ENCODE assay signal across 14 cellular contexts in the genomic region with DNA sequence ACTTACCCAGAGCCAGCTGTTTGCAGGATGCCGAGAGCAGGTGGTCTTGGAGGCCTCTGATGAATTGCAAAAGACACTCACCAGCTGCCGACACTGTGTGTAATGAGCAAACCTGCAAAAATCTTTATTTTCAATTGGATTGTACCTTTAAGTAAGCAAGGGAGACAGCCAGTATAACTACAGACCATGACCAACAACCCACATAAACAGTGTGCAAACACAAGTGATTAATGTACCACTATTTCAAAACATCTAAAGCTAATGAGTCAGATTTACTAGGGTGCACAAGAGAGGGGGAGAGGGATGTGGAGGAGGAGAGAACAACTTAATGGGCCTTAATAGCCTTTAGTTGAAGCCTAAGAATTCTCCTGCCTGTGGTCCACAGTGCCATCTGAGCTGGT.
DNase-seq lines count a peak whose midpoint lies in the region; ATAC-seq, FAIRE-seq and TF ChIP-seq lines count a peak whose summit lies in the region.
"Had no signal": no experiment of that assay in that cellular context is flagged by ENCODE, and none has a peak within 500 bp of the region (broad histone marks: within the 10 kb centered on the region; RNA-seq: fewer than 3 reads in every experiment).

No MANE protein-coding gene starts in this region.

- DNase-seq in DMS79 (lab: John Stamatoyannopoulos, UW) (peak; percentile 97), NCI-H1436 treated with DMSO at 0.1 percent for 48 hours (lab: John Stamatoyannopoulos, UW) (peak; percentile 67), SK-N-DZ (ENCODE audit: low spot score) (peak; percentile 20), iris pigment epithelial cell (ENCODE audit: low read depth) (peak; percentile 1), MM.1S (no peak), H54 (ENCODE audit: insufficient read length, low spot score) (no peak)
- no peak for DNase-seq in effector memory CD4-positive, alpha-beta T cell
- DNase-seq: activated naive CD4-positive, alpha-beta T cell treated with Interleukin-2 at 50 U/mL for 16 hours; CD4-positive, alpha-beta T cell; Karpas-422 had no signal

- no peak overlapping the region for H3K27ac ChIP-seq in effector memory CD4-positive, alpha-beta T cell (ENCODE audit: insufficient read depth, low read length, poor library complexity, severe bottlenecking)
- H3K27ac ChIP-seq in MM.1S (ENCODE audit: low read length) = no peak overlapping the region
- H3K27ac ChIP-seq: thoracic aorta had no signal

- no peaks in the 10 kb centered on the region for H3K9me2 ChIP-seq in MM.1S (replicated peaks; ENCODE audit: insufficient read depth, low read length)

- no peaks in the 10 kb centered on the region for H3K36me3 ChIP-seq in effector memory CD4-positive, alpha-beta T cell (ENCODE audit: control insufficient read depth, insufficient read depth, low read length)
- no peaks in the 10 kb centered on the region for H3K36me3 ChIP-seq in MM.1S (replicated peaks; ENCODE audit: insufficient read depth, low read length)
- H3K36me3 ChIP-seq: thoracic aorta had no signal

- no peaks in the 10 kb centered on the region for H3K9me3 ChIP-seq in effector memory CD4-positive, alpha-beta T cell (ENCODE audit: control insufficient read depth, low read length)
- no peaks in the 10 kb centered on the region for H3K9me3 ChIP-seq in MM.1S (replicated peaks; ENCODE audit: insufficient read depth, low read length)
- H3K9me3 ChIP-seq: thoracic aorta had no signal

- no peaks in the 10 kb centered on the region for H3K27me3 ChIP-seq in effector memory CD4-positive, alpha-beta T cell (replicated peaks; ENCODE audit: control insufficient read depth, insufficient read depth, low read length, poor library complexity, severe bottlenecking)
- peaks cover 4% of the 10 kb centered on the region; the same call in 1 of the 2 replicates for H3K27me3 ChIP-seq in MM.1S (replicated peaks; ENCODE audit: insufficient read depth, low read length)

- no peak overlapping the region for H3K4me2 ChIP-seq in MM.1S (ENCODE audit: low read depth, low read length)

- H3K4me1 ChIP-seq in effector memory CD4-positive, alpha-beta T cell (ENCODE audit: control insufficient read depth, insufficient read depth, low read length, poor library complexity, severe bottlenecking) = peaks cover 9% of the 10 kb centered on the region
- H3K4me1 ChIP-seq in MM.1S (ENCODE audit: low read length) = peaks cover 13% of the 10 kb centered on the region

- no peak overlapping the region for H3K9ac ChIP-seq in MM.1S (ENCODE audit: low read length)

- no peak for ATAC-seq in GM18873 (IDR thresholded peaks at IDR 0.05; ENCODE audit: low FRiP score, unreplicated experiment)
- ATAC-seq: activated CD4-positive, CD25-positive, alpha-beta regulatory T cell treated with anti-CD3 and anti-CD28 coated beads, Interleukin-2, amount 50 U/mL, for 24 hours had no signal

- no peak overlapping the region for H3K4me3 ChIP-seq in effector memory CD4-positive, alpha-beta T cell (ENCODE audit: insufficient read depth, low read depth, low read length, poor library complexity, severe bottlenecking)
- H3K4me3 ChIP-seq in MM.1S (ENCODE audit: low read length) = no peak overlapping the region
- H3K4me3 ChIP-seq: thoracic aorta had no signal

- TF ChIP-seq POLR2A in H54 (IDR thresholded peaks at IDR 0.05; ENCODE audit: low read depth, low read length) = no peak

- no peak for FAIRE-seq in H54 (lab: Jason Lieb, UNC)
- FAIRE-seq: GM18507 had no signal

- H2AFZ ChIP-seq in MM.1S (ENCODE audit: low read length) = no peak overlapping the region

- no peak for TF ChIP-seq CTCF in MM.1S (IDR thresholded peaks at IDR 0.05; ENCODE audit: low read length)

- H3F3A ChIP-seq in MM.1S (ENCODE audit: insufficient read depth, low read length) = peaks cover 15% of the 10 kb centered on the region

- H4K20me1 ChIP-seq in MM.1S (ENCODE audit: insufficient read depth, low read length) = no peaks in the 10 kb centered on the region

- no peaks in the 10 kb centered on the region for H3K79me2 ChIP-seq in MM.1S (ENCODE audit: low read length)

Comparison
In these comparisons a context has a peak if more than half of its experiments do, and no peak if none do; other contexts are left out.
1. DNase-seq: peak in DMS79 (single experiment), NCI-H1436 treated with DMSO at 0.1 percent for 48 hours (single experiment), SK-N-DZ (single experiment) and iris pigment epithelial cell (single experiment); none in effector memory CD4-positive, alpha-beta T cell (0 of 3), MM.1S (single experiment) and H54 (single experiment).